Comparison of ENCODE assay signal across 14 cellular contexts in the genomic region with DNA sequence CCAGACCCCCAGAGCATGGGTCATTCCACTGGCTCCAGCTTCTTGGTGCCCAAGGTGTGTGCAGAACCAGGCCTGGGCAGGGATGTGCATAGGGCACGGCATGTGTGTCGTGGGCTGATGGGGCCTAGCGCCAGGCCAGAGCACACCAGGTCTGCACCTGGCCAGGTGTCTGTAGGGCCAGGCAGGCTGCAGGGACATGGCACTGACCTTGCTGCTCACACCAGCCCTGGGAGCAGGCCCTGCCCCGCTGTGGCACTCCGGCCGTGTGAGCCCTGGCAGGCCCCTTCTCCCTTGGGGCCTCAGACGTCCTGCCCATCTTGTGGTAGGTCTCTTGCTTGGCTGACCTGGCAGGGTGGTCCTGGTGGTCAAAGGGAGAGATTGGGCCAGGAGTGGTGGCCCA.
"Had no signal": no experiment of that assay in that cellular context is flagged by ENCODE, and none has a peak within 500 bp of the region (broad histone marks: within the 10 kb centered on the region; RNA-seq: fewer than 3 reads in every experiment).

No MANE protein-coding gene starts in this region.

- H3K27ac ChIP-seq: stomach had no signal

- H3K27ac Mint-ChIP-seq: dendritic cell treated with granulocyte-macrophage colony-stimulating factor and Interleukin-4, amounts not matched to agents 40 ng/mL and 50 ng/mL, for 4 days had no signal

- H3K4me3 Mint-ChIP-seq: dendritic cell treated with granulocyte-macrophage colony-stimulating factor and Interleukin-4, amounts not matched to agents 40 ng/mL and 50 ng/mL, for 4 days; naive thymus-derived CD8-positive, alpha-beta T cell had no signal

- ATAC-seq: mucosa of descending colon; naive thymus-derived CD8-positive, alpha-beta T cell had no signal

- H3K27me3 ChIP-seq: stomach had no signal

- DNase-seq: cerebellar nuclear complex; foreskin melanocyte; head of caudate nucleus; hippocampal formation; mammary epithelial cell; mucosa of descending colon; naive thymus-derived CD8-positive, alpha-beta T cell; stimulated activated CD4-positive, alpha-beta T cell treated with anti-CD3 and anti-CD28 coated beads, Interleukin-4, amount 100 ng/mL, for 1 hour; stimulated activated CD8-positive, alpha-beta memory T cell treated with anti-CD3 and anti-CD28 coated beads, Interleukin-4, amount 100 ng/mL, for 48 hours; stimulated activated naive CD4-positive, alpha-beta T cell; stomach; substantia nigra; trophoblast cell had no signal

- H3K9me3 Mint-ChIP-seq: dendritic cell treated with granulocyte-macrophage colony-stimulating factor and Interleukin-4, amounts not matched to agents 40 ng/mL and 50 ng/mL, for 4 days; naive thymus-derived CD8-positive, alpha-beta T cell had no signal

- H3K4me3 ChIP-seq: mucosa of descending colon, stomach had no signal

- H3K9me3 ChIP-seq: mucosa of descending colon, stomach had no signal

- H3K27me3 Mint-ChIP-seq: dendritic cell treated with granulocyte-macrophage colony-stimulating factor and Interleukin-4, amounts not matched to agents 40 ng/mL and 50 ng/mL, for 4 days; naive thymus-derived CD8-positive, alpha-beta T cell had no signal
